In genomic region chr12:12985817-12986408, GRCh38 we compare ENCODE assay signal across 10 cellular contexts. TPM values are rescaled to one million over a fixed set of nuclear protein-coding genes. Genes with fewer than 3 reads are reported as not detected.
DNase-seq lines count a peak whose midpoint lies in the region; ATAC-seq and TF ChIP-seq lines count a peak whose summit lies in the region.
"Had no signal": no experiment of that assay in that cellular context is flagged by ENCODE, and none has a peak within 500 bp of the region (broad histone marks: within the 10 kb centered on the region; RNA-seq: fewer than 3 reads in every experiment).

No MANE protein-coding gene starts in this region.

- no peak overlapping the region for H3K4me3 Mint-ChIP-seq in activated naive CD8-positive, alpha-beta T cell treated with anti-CD3 and anti-CD28 coated beads for 36 hours
- no peak overlapping the region for H3K4me3 Mint-ChIP-seq in activated naive CD8-positive, alpha-beta T cell treated with anti-CD3 and anti-CD28 coated beads, Interleukin-2, amount 50 U/mL, for 24 hours
- H3K4me3 Mint-ChIP-seq: activated T-cell treated with anti-CD3 and anti-CD28 coated beads, Interleukin-2, amount 50 U/mL, for 4 hours had no signal

- TF ChIP-seq CTCF in epithelial cell of esophagus (IDR thresholded peaks at IDR 0.05; ENCODE audit: insufficient read depth, low read depth, low read length, missing control alignments), result peak; percentile 59

- H3K9me3 Mint-ChIP-seq in activated naive CD8-positive, alpha-beta T cell treated with anti-CD3 and anti-CD28 coated beads for 36 hours, result no peaks in the 10 kb centered on the region
- no peaks in the 10 kb centered on the region for H3K9me3 Mint-ChIP-seq in activated naive CD8-positive, alpha-beta T cell treated with anti-CD3 and anti-CD28 coated beads, Interleukin-2, amount 50 U/mL, for 24 hours
- H3K9me3 Mint-ChIP-seq: activated T-cell treated with anti-CD3 and anti-CD28 coated beads, Interleukin-2, amount 50 U/mL, for 4 hours had no signal

- peaks cover 5% of the 10 kb centered on the region for H3K4me1 Mint-ChIP-seq in activated naive CD8-positive, alpha-beta T cell treated with anti-CD3 and anti-CD28 coated beads for 36 hours
- H3K4me1 Mint-ChIP-seq in activated naive CD8-positive, alpha-beta T cell treated with anti-CD3 and anti-CD28 coated beads, Interleukin-2, amount 50 U/mL, for 24 hours, result no peaks in the 10 kb centered on the region

- DNase-seq in activated naive CD8-positive, alpha-beta T cell treated with anti-CD3 and anti-CD28 coated beads for 36 hours, result peak; percentile 6
- no peak for DNase-seq in activated naive CD8-positive, alpha-beta T cell treated with anti-CD3 and anti-CD28 coated beads, Interleukin-2, amount 50 U/mL, for 24 hours
- DNase-seq in NCI-H226 (peak; percentile 14), epithelial cell of esophagus (ENCODE audit: low read depth) (peak; percentile 47), hepatic stellate cell (ENCODE audit: low spot score) (no peak)
- peak; percentile 34 for DNase-seq in stimulated activated CD8-positive, alpha-beta memory T cell treated with anti-CD3 and anti-CD28 coated beads, Interleukin-4, amount 100 ng/mL, for 48 hours
- DNase-seq in activated CD8-positive, alpha-beta memory T cell treated with anti-CD3 and anti-CD28 coated beads for 24 hours, result no peak
- DNase-seq: activated T-cell treated with anti-CD3 and anti-CD28 coated beads, Interleukin-2, amount 50 U/mL, for 4 hours had no signal

- no peak for ATAC-seq in activated naive CD8-positive, alpha-beta T cell treated with anti-CD3 and anti-CD28 coated beads, Interleukin-2, amount 50 U/mL, for 24 hours
- ATAC-seq in HG02840 (IDR thresholded peaks at IDR 0.05; ENCODE audit: low FRiP score, unreplicated experiment), result no peak

- no peaks in the 10 kb centered on the region for H3K27me3 Mint-ChIP-seq in activated naive CD8-positive, alpha-beta T cell treated with anti-CD3 and anti-CD28 coated beads for 36 hours
- H3K27me3 Mint-ChIP-seq in activated naive CD8-positive, alpha-beta T cell treated with anti-CD3 and anti-CD28 coated beads, Interleukin-2, amount 50 U/mL, for 24 hours, result no peaks in the 10 kb centered on the region

- peaks cover 1% of the 10 kb centered on the region for H3K36me3 Mint-ChIP-seq in activated naive CD8-positive, alpha-beta T cell treated with anti-CD3 and anti-CD28 coated beads for 36 hours
- peaks cover 7% of the 10 kb centered on the region for H3K36me3 Mint-ChIP-seq in activated naive CD8-positive, alpha-beta T cell treated with anti-CD3 and anti-CD28 coated beads, Interleukin-2, amount 50 U/mL, for 24 hours (ENCODE audit: low read depth)

- H3K27ac Mint-ChIP-seq in activated naive CD8-positive, alpha-beta T cell treated with anti-CD3 and anti-CD28 coated beads for 36 hours, result no peak overlapping the region
- no peak overlapping the region for H3K27ac Mint-ChIP-seq in activated naive CD8-positive, alpha-beta T cell treated with anti-CD3 and anti-CD28 coated beads, Interleukin-2, amount 50 U/mL, for 24 hours

- H3K4me3 ChIP-seq in epithelial cell of esophagus (ENCODE audit: low read length), result no peak overlapping the region

RNA-seq across cellular contexts. Expression of gene HEBP1, which starts 14.2 kb away (rescaled TPM):
- total RNA-seq in activated naive CD8-positive, alpha-beta T cell treated with anti-CD3 and anti-CD28 coated beads for 36 hours, result 10 to 100 TPM; 21.0 to 21.2 TPM

RNA-seq across cellular contexts. Expression of gene GPRC5D, which starts 33.9 kb away (rescaled TPM):
- total RNA-seq in activated naive CD8-positive, alpha-beta T cell treated with anti-CD3 and anti-CD28 coated beads for 36 hours, result not detected
- total RNA-seq: activated T-cell treated with anti-CD3 and anti-CD28 coated beads, Interleukin-2, amount 50 U/mL, for 4 hours; skeletal muscle tissue had no signal

RNA-seq across cellular contexts. Expression of gene FAM234B, which starts 58.3 kb away (rescaled TPM):
- total RNA-seq in activated naive CD8-positive, alpha-beta T cell treated with anti-CD3 and anti-CD28 coated beads for 36 hours, result 1 to 10 TPM; 6.9 to 8.4 TPM

Comparison
In these comparisons a context has a peak if more than half of its experiments do, and no peak if none do; other contexts are left out.
1. DNase-seq: peak in activated naive CD8-positive, alpha-beta T cell treated with anti-CD3 and anti-CD28 coated beads for 36 hours (single experiment), NCI-H226 (single experiment), epithelial cell of esophagus (single experiment) and stimulated activated CD8-positive, alpha-beta memory T cell treated with anti-CD3 and anti-CD28 coated beads, Interleukin-4, amount 100 ng/mL, for 48 hours (single experiment); none in activated naive CD8-positive, alpha-beta T cell treated with anti-CD3 and anti-CD28 coated beads, Interleukin-2, amount 50 U/mL, for 24 hours (single experiment), hepatic stellate cell (single experiment) and activated CD8-positive, alpha-beta memory T cell treated with anti-CD3 and anti-CD28 coated beads for 24 hours (single experiment).